ENCODE assay signal across 19 cellular contexts in the genomic region with DNA sequence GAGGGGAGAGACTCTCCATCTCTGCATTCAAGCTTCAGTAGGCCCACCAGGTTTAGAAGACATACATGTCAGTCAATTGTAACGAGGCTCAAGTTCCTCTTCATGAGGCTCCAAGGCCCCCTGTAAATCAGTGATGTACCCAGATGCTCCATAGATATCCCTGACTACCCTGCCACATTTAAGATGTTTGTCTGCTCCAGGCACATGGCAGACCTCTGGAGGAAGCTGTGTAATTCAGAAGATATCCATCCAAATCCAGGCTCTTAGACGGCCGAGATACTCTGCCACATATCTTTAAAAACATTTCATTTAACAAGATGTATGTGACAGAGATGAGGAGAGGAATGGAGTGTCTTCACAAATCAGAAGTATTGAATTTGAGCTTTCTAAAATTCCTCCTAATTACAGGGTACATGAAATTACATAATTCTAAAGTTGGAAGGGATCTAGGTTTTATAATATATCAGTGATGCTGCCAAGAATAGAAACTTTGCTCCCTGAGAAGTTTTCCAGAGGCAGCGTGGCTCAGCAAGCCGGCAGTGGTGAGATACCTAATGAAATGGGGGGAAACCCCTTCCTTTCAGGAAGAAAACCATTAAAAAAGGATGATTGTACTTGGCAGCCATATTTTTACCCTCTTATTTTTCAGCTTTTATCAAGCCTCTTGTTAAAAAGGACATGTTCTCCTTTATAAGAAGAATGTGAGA. TPM values are rescaled to one million over a fixed set of nuclear protein-coding genes. Genes with fewer than 3 reads are reported as not detected.
DNase-seq lines count a peak whose midpoint lies in the region; TF ChIP-seq lines count a peak whose summit lies in the region.
"Had no signal": no experiment of that assay in that cellular context is flagged by ENCODE, and none has a peak within 500 bp of the region (broad histone marks: within the 10 kb centered on the region; RNA-seq: fewer than 3 reads in every experiment).

No MANE protein-coding gene starts in this region.

- H3K36me3 ChIP-seq in adrenal gland (replicated peaks in 1 of 2) (no peaks in the 10 kb centered on the region), right atrium auricular region (no peaks in the 10 kb centered on the region), neuronal stem cell (replicated peaks in 1 of 2; ENCODE audit: control insufficient read depth in 2 of 2, insufficient read depth in 2 of 2, low read length in 2 of 2) (no peaks in the 10 kb centered on the region), testis (ENCODE audit: low read depth, missing control alignments) (no peaks in the 10 kb centered on the region)
- H3K36me3 ChIP-seq: right lobe of liver had no signal

- H4K8ac ChIP-seq in neuronal stem cell (ENCODE audit: low read depth, low read length) = no peak overlapping the region

- H3K4ac ChIP-seq in neuronal stem cell (ENCODE audit: low read length) = no peak overlapping the region

- 55 to 72% (median 64%) methylated on average over 5 of the region's 5 CpGs for WGBS in adrenal gland, 4 donors
- no CpG with 5 or more reads among the region's 5 CpGs for WGBS in neuronal stem cell (ENCODE audit: extremely low coverage in 2 of 2, insufficient read length in 2 of 2, insufficient replicate concordance in 1 of 2), 2 donors
- WGBS in testis, 2 donors = 56 to 57% methylated on average over 5 of the region's 5 CpGs

- H3K14ac ChIP-seq in neuronal stem cell (ENCODE audit: low read length) = no peak overlapping the region

- H3K4me2 ChIP-seq in neuronal stem cell (ENCODE audit: insufficient read depth, low read length, poor library complexity, severe bottlenecking) = no peak overlapping the region

- no peak overlapping the region for H3K23ac ChIP-seq in neuronal stem cell (ENCODE audit: low read depth, low read length, poor library complexity)

- intact Hi-C loops in adrenal gland (cut with DNase I) = loop anchor here in 1 of 2 donors (10.0 kb wide), 1 partner anchor 46 kb away; no protein-coding TSS in a partner anchor
- intact Hi-C loops in testis (cut with DNase I; ENCODE audit: low total_unique reads) = no loop called here

- H3K27me3 ChIP-seq in adrenal gland (no peaks in the 10 kb centered on the region), right atrium auricular region (no peaks in the 10 kb centered on the region), neuronal stem cell (ENCODE audit: control insufficient read depth in 3 of 3, insufficient read depth in 3 of 3, low read depth in 1 of 3, low read length in 3 of 3) (no peaks in the 10 kb centered on the region), testis (no peaks in the 10 kb centered on the region)
- H3K27me3 ChIP-seq: right lobe of liver had no signal

- H3K79me1 ChIP-seq in neuronal stem cell (ENCODE audit: low read depth, low read length) = no peaks in the 10 kb centered on the region

- H3K9me3 ChIP-seq in adrenal gland (replicated peaks in 1 of 3) (no peaks in the 10 kb centered on the region), right atrium auricular region (no peaks in the 10 kb centered on the region), neuronal stem cell (replicated peaks in 1 of 2; ENCODE audit: control insufficient read depth in 2 of 2, insufficient read depth in 1 of 2, low read depth in 1 of 2, low read length in 2 of 2) (no peaks in the 10 kb centered on the region), testis (no peaks in the 10 kb centered on the region)
- H3K9me3 ChIP-seq: right lobe of liver had no signal

- no peak overlapping the region for H3K9ac ChIP-seq in neuronal stem cell (ENCODE audit: low read depth, low read length, poor library complexity)

- no peak overlapping the region for H2BK5ac ChIP-seq in neuronal stem cell (ENCODE audit: low read length)

- H3K4me1 ChIP-seq in adrenal gland (replicated peaks in 1 of 2) (peaks cover 6 to 11% of the 10 kb centered on the region in 2 donors), right atrium auricular region (peaks cover 0 to 38% of the 10 kb centered on the region in 2 donors), neuronal stem cell (ENCODE audit: control insufficient read depth in 2 of 2, insufficient read depth in 1 of 2, low read depth in 1 of 2, low read length in 2 of 2) (peaks cover 22 to 36% of the 10 kb centered on the region in 2 donors), testis (peaks cover 24% of the 10 kb centered on the region)
- H3K4me1 ChIP-seq: right lobe of liver had no signal

- H4K91ac ChIP-seq in neuronal stem cell (ENCODE audit: low read depth, low read length, poor library complexity) = no peak overlapping the region

- peak overlapping the region in 3 of 5 donors; percentile 0 to 69 (median 15) for H3K27ac ChIP-seq in adrenal gland
- peak overlapping the region; percentile 53 to 63 for H3K27ac ChIP-seq in right atrium auricular region
- H3K27ac ChIP-seq in neuronal stem cell (replicated peaks; ENCODE audit: low read length) = peak overlapping the region; percentile 96
- H3K27ac ChIP-seq in testis = peak overlapping the region; percentile 23 to 56
- H3K27ac ChIP-seq: right lobe of liver had no signal

- DNase-seq in adrenal gland (peak in 2 of 7 donors; percentile 22 to 23), right atrium auricular region (ENCODE audit: low spot score) (no peak), neuronal stem cell (ENCODE audit: low spot score) (no peak), testis (no peak), NCI-H2196 treated with DMSO at 0.1 percent for 48 hours (lab: John Stamatoyannopoulos, UW; ENCODE audit: unreplicated experiment) (no peak), HK-2 (ENCODE audit: unreplicated experiment) (no peak), SW480 (ENCODE audit: low spot score) (no peak)
- DNase-seq in activated effector memory CD4-positive, alpha-beta T cell treated with Interleukin-2 at 50 U/mL for 16 hours = no peak
- DNase-seq: ACHN; COR-L47; H9; immature natural killer cell; NCI-H1436; NCI-H2107; NCI-H446 treated with DMSO at 0.1 percent for 48 hours; right lobe of liver; stimulated activated CD8-positive, alpha-beta memory T cell treated with anti-CD3 and anti-CD28 coated beads, Interleukin-4, amount 100 ng/mL, for 48 hours had no signal

- H2AK5ac ChIP-seq in neuronal stem cell (ENCODE audit: low read depth, low read length) = peak overlapping the region; percentile 76

- H2BK12ac ChIP-seq in neuronal stem cell (ENCODE audit: low read length) = no peak overlapping the region

- H2BK120ac ChIP-seq in neuronal stem cell (ENCODE audit: low read depth, low read length) = no peak overlapping the region

- H3K4me3 ChIP-seq in adrenal gland (no peak overlapping the region), right atrium auricular region (no peak overlapping the region), neuronal stem cell (ENCODE audit: low read length in 2 of 2) (no peak overlapping the region), testis (no peak overlapping the region)
- H3K4me3 ChIP-seq: GM12878, right lobe of liver had no signal

- H3K18ac ChIP-seq in neuronal stem cell (ENCODE audit: low read length) = no peak overlapping the region

- H2AFZ ChIP-seq in neuronal stem cell (ENCODE audit: low read length) = peak overlapping the region; percentile 21

- no peak for TF ChIP-seq CTCF in adrenal gland (IDR thresholded peaks at IDR 0.05)
- no peak for TF ChIP-seq CTCF in right atrium auricular region (IDR thresholded peaks at IDR 0.05)
- TF ChIP-seq CTCF in testis (IDR thresholded peaks at IDR 0.05) = no peak

- H2BK15ac ChIP-seq in neuronal stem cell (ENCODE audit: low read length) = no peak overlapping the region

- TF ChIP-seq POLR2A in adrenal gland (IDR thresholded peaks at IDR 0.05) = no peak
- no peak for TF ChIP-seq POLR2A in testis (IDR thresholded peaks at IDR 0.05)

RNA-seq across cellular contexts. Expression of a gene that starts 8.8 kb away (rescaled TPM):
- 10 to 100 TPM; 18.6 to 64.4 (median 44.5) TPM for total RNA-seq in adrenal gland
- 100 to 1,000 TPM in 1 of 3 donors, 10 to 100 TPM in 2; 13.9 to 128 (median 78.6) TPM for polyA plus RNA-seq in adrenal gland
- 10 to 100 TPM; 20.5 to 33.1 TPM for total RNA-seq in right atrium auricular region
- polyA plus RNA-seq in neuronal stem cell (2013, experiment 1 of 2) = 107 TPM
- polyA plus RNA-seq in neuronal stem cell (2013, experiment 2 of 2) = 104 TPM
- total RNA-seq in testis = 100 to 1,000 TPM; 115 to 170 TPM
- polyA plus RNA-seq in testis (ENCODE audit: insufficient read depth, low read depth, low replicate concordance) = 26.7 TPM
- total RNA-seq: OCI-LY7 had no signal

Comparison
In these comparisons a context has a peak if more than half of its experiments do, and no peak if none do; other contexts are left out.
1. H3K27ac ChIP-seq: peak in every context shown above with its lines; median percentile 96 in neuronal stem cell; 58 in right atrium auricular region; 40 in testis; 15 in adrenal gland.